Comparison of ENCODE assay signal across 17 cellular contexts in the genomic region with DNA sequence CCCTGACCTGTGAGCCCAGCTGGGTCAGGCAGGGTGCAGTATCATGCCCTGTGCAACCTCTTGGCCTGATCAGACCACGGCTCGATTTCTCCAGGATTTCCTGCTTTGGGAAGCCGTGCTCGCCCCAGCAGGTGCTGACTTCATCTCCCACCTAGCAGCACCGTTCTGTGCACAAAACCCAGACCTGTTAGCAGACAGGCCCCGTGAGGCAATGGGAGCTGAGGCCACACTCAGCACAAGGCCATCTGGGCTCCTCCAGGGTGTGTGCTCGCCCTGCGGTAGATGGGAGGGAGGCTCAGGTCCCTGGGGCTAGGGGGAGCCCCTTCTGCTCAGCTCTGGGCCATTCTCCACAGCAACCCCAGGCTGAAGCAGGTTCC. TPM values are rescaled to one million over a fixed set of nuclear protein-coding genes. Genes with fewer than 3 reads are reported as not detected.
DNase-seq lines count a peak whose midpoint lies in the region; ATAC-seq, FAIRE-seq and TF ChIP-seq lines count a peak whose summit lies in the region.
"Had no signal": no experiment of that assay in that cellular context is flagged by ENCODE, and none has a peak within 500 bp of the region (broad histone marks: within the 10 kb centered on the region; RNA-seq: fewer than 3 reads in every experiment).

No MANE protein-coding gene starts in this region.

- no peak for TF ChIP-seq CTCF in HCT116 (IDR thresholded peaks at IDR 0.05 in 2 of 3, conservative IDR thresholded peaks at IDR 0.05 in 1 of 3; ENCODE audit: borderline replicate concordance in 1 of 3, insufficient read depth in 1 of 3, low read depth in 2 of 3, low read length in 2 of 3)
- no peak for TF ChIP-seq CTCF in cardiac muscle cell (IDR thresholded peaks at IDR 0.05; ENCODE audit: low read depth, low read length)
- TF ChIP-seq CTCF in neutrophil (IDR thresholded peaks at IDR 0.05): no peak
- no peak for TF ChIP-seq CTCF in progenitor cell of endocrine pancreas (IDR thresholded peaks at IDR 0.05; ENCODE audit: unreplicated experiment)

- H3K27me3 ChIP-seq in BLaER1 treated with 17β-estradiol and CSF1 and Interleukin-3, amounts not matched to agents 10 nM and 100 nM: no peaks in the 10 kb centered on the region
- H3K27me3 ChIP-seq in HCT116 (ENCODE audit: insufficient read depth, low read length): no peaks in the 10 kb centered on the region
- H3K27me3 ChIP-seq in cardiac muscle cell: no peaks in the 10 kb centered on the region
- H3K27me3 ChIP-seq in neutrophil: no peaks in the 10 kb centered on the region
- H3K27me3 ChIP-seq: SJSA1, testis had no signal

- H3K4me3 Mint-ChIP-seq in progenitor cell of endocrine pancreas (ENCODE audit: low read depth): no peak overlapping the region

- no peak overlapping the region for H2AFZ ChIP-seq in HCT116 (ENCODE audit: low read depth, low read length, poor library complexity, severe bottlenecking)

- no peaks in the 10 kb centered on the region for H3K9me3 Mint-ChIP-seq in progenitor cell of endocrine pancreas (ENCODE audit: low read depth)

- no TSS peak for BruUV-seq in HCT116 (replicated peaks; lab: Mats Ljungman, UMichigan)

- peaks cover 12% of the 10 kb centered on the region for H3K4me1 Mint-ChIP-seq in progenitor cell of endocrine pancreas (ENCODE audit: low read depth)

- peaks cover 17% of the 10 kb centered on the region for H3K36me3 Mint-ChIP-seq in progenitor cell of endocrine pancreas (ENCODE audit: insufficient read depth)

- DNase-seq in HCT116 (ENCODE audit: low read depth, low spot score) (no peak), cardiac muscle cell (ENCODE audit: low read depth in 1 of 2, low spot score in 1 of 2) (no peak), frontal cortex (ENCODE audit: low spot score in 2 of 2) (no peak), progenitor cell of endocrine pancreas (ENCODE audit: low spot score, unreplicated experiment) (no peak), inferior parietal cortex (ENCODE audit: extremely low spot score) (no peak)
- DNase-seq: caudate nucleus, foreskin melanocyte, Kasumi-1, kidney glomerular epithelial cell, midbrain, NCI-H524, retina, testis had no signal

- no peaks in the 10 kb centered on the region for H3K27me3 Mint-ChIP-seq in progenitor cell of endocrine pancreas

- peak overlapping the region in 9 of 11 experiments; percentile 6 to 59 (median 23); a peak in 9 of 22 replicates for H3K9ac ChIP-seq in BLaER1 treated with 17β-estradiol and CSF1 and Interleukin-3, amounts not matched to agents 10 nM and 100 nM
- no peak overlapping the region for H3K9ac ChIP-seq in HCT116 (ENCODE audit: low read length)

- TF ChIP-seq RAD21 in HCT116 (IDR thresholded peaks at IDR 0.05; ENCODE audit: low read depth): no peak

- FAIRE-seq in frontal cortex (lab: Jason Lieb, UNC): no peak

- peaks cover 11% of the 10 kb centered on the region; the same call in 1 of the 2 replicates for H3K79me2 ChIP-seq in HCT116 (ENCODE audit: insufficient read depth, low read length)

- H3K4me1 ChIP-seq in BLaER1 treated with 17β-estradiol and CSF1 and Interleukin-3, amounts not matched to agents 10 nM and 100 nM: peaks cover 17 to 59% (median 44%) of the 10 kb centered on the region in 10 experiments
- H3K4me1 ChIP-seq in HCT116 (ENCODE audit: control insufficient read depth in 1 of 2, insufficient read depth in 2 of 2, low read length in 2 of 2) (no peaks in the 10 kb centered on the region; a peak in 1 of 4 replicates), cardiac muscle cell (ENCODE audit: low read depth) (no peaks in the 10 kb centered on the region), neutrophil (ENCODE audit: control insufficient read depth in 1 of 2, insufficient read depth in 1 of 2, low read depth in 1 of 2, low read length in 1 of 2) (peaks cover 62 to 89% of the 10 kb centered on the region in 2 experiments)
- H3K4me1 ChIP-seq: SJSA1, testis had no signal

- peak overlapping the region in 5 of 11 experiments; percentile 12 to 44 (median 30); a peak in 5 of 22 replicates for H3K27ac ChIP-seq in BLaER1 treated with 17β-estradiol and CSF1 and Interleukin-3, amounts not matched to agents 10 nM and 100 nM
- H3K27ac ChIP-seq in HCT116 (ENCODE audit: low read depth, low read length) (no peak overlapping the region), cardiac muscle cell (peak overlapping the region; percentile 53), neutrophil (peak overlapping the region; percentile 93)
- H3K27ac ChIP-seq: SJSA1, testis had no signal

- H3K4me3 ChIP-seq in BLaER1 treated with 17β-estradiol and CSF1 and Interleukin-3, amounts not matched to agents 10 nM and 100 nM: no peak overlapping the region
- H3K4me3 ChIP-seq in HCT116 (replicated peaks in 1 of 2; ENCODE audit: low read depth in 1 of 2, low read length in 2 of 2) (no peak overlapping the region), cardiac muscle cell (no peak overlapping the region), neutrophil (ENCODE audit: low read depth in 1 of 2, low read length in 1 of 2) (no peak overlapping the region)
- H3K4me3 ChIP-seq: SJSA1, testis had no signal

- no peak overlapping the region for H3K27ac Mint-ChIP-seq in progenitor cell of endocrine pancreas

- H3K9me2 ChIP-seq in HCT116 (ENCODE audit: insufficient read depth): no peaks in the 10 kb centered on the region

- peak; percentile 2; the same call in 1 of the 2 replicates for ATAC-seq in HCT116
- ATAC-seq: activated CD4-positive, CD25-positive, alpha-beta regulatory T cell treated with anti-CD3 and anti-CD28 coated beads, Interleukin-2, amount 50 U/mL, for 24 hours had no signal

- intact Hi-C loops in HCT116 (cut with micrococcal nuclease): no loop called here

- H3K9me3 ChIP-seq in BLaER1 treated with 17β-estradiol and CSF1 and Interleukin-3, amounts not matched to agents 10 nM and 100 nM (replicated peaks in 1 of 11): peaks cover 0 to 2% (median 0%) of the 10 kb centered on the region in 11 experiments; a peak in 2 of 22 replicates
- H3K9me3 ChIP-seq in HCT116 (ENCODE audit: control insufficient read depth in 1 of 2, insufficient read depth in 1 of 2, low read depth in 1 of 2, low read length in 2 of 2): no peaks in the 10 kb centered on the region
- no peaks in the 10 kb centered on the region for H3K9me3 ChIP-seq in cardiac muscle cell (ENCODE audit: low read depth)
- no peaks in the 10 kb centered on the region for H3K9me3 ChIP-seq in neutrophil
- H3K9me3 ChIP-seq: SJSA1, testis had no signal

- RAD21 ChIA-PET in HCT116 (lab: Charles Lee; ENCODE audit: low non-redundant PET in 1 of 2, low total read pairs in 2 of 2, uncharacterized antibody in 2 of 2, unreplicated experiment in 2 of 2): no interaction called here

- TF ChIP-seq POLR2A in HCT116 (IDR thresholded peaks at IDR 0.05; ENCODE audit: borderline replicate concordance, extremely low read depth, insufficient read depth, insufficient read length): no peak

- CTCF ChIA-PET in HCT116 (lab: Charles Lee): no interaction called here

- H3K36me3 ChIP-seq in BLaER1 treated with 17β-estradiol and CSF1 and Interleukin-3, amounts not matched to agents 10 nM and 100 nM: peaks cover 35 to 62% (median 58%) of the 10 kb centered on the region in 11 experiments; a peak in 21 of 22 replicates
- H3K36me3 ChIP-seq in HCT116 (ENCODE audit: control insufficient read depth in 1 of 2, insufficient read depth in 2 of 2, low read length in 2 of 2) (peaks cover 4 to 6% of the 10 kb centered on the region in 2 experiments; a peak in 2 of 4 replicates), cardiac muscle cell (peaks cover 22% of the 10 kb centered on the region), neutrophil (peaks cover 92% of the 10 kb centered on the region)

- peaks cover 0 to 46% (median 15%) of the 10 kb centered on the region in 11 experiments; a peak in 11 of 22 replicates for H4K20me1 ChIP-seq in BLaER1 treated with 17β-estradiol and CSF1 and Interleukin-3, amounts not matched to agents 10 nM and 100 nM
- no peaks in the 10 kb centered on the region for H4K20me1 ChIP-seq in HCT116 (ENCODE audit: insufficient read depth)

- peak overlapping the region in 6 of 11 experiments; percentile 7 to 47 (median 29); a peak in 6 of 22 replicates for H3K4me2 ChIP-seq in BLaER1 treated with 17β-estradiol and CSF1 and Interleukin-3, amounts not matched to agents 10 nM and 100 nM
- H3K4me2 ChIP-seq in HCT116 (ENCODE audit: low read length): no peak overlapping the region

- POLR2A ChIA-PET in HCT116 (lab: Charles Lee): no interaction called here

TF ChIP-seq in HCT116, 20 proteins besides CTCF, POLR2A, EP300 and RAD21:
- no peak for TF ChIP-seq CEBPB (IDR thresholded peaks at IDR 0.05; ENCODE audit: low read depth)
- no peak for TF ChIP-seq SRF (IDR thresholded peaks at IDR 0.05; ENCODE audit: low read depth)
- TF ChIP-seq JUND (IDR thresholded peaks at IDR 0.05): no peak
- no peak for TF ChIP-seq EGR1 (IDR thresholded peaks at IDR 0.05; ENCODE audit: low read depth)
- no peak for TF ChIP-seq EZH2phosphoT487 (IDR thresholded peaks at IDR 0.05; ENCODE audit: borderline replicate concordance)
- no peak for TF ChIP-seq SIN3A (IDR thresholded peaks at IDR 0.05; ENCODE audit: low read depth)
- TF ChIP-seq TCF7L2 (IDR thresholded peaks at IDR 0.05; ENCODE audit: borderline replicate concordance, extremely low read depth, insufficient read depth, insufficient read length): no peak
- no peak for TF ChIP-seq EZH2 (IDR thresholded peaks at IDR 0.05)
- no peak for TF ChIP-seq POLR2AphosphoS5 (IDR thresholded peaks at IDR 0.05; ENCODE audit: low read depth, low read length)
- TF ChIP-seq YY1 (IDR thresholded peaks at IDR 0.05; ENCODE audit: extremely low read depth, insufficient replicate concordance, low read depth, low read length): no peak
- TF ChIP-seq, protein P1, sequence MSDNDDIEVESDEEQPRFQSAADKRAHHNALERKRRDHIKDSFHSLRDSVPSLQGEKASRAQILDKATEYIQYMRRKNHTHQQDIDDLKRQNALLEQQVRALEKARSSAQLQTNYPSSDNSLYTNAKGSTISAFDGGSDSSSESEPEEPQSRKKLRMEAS (IDR thresholded peaks at IDR 0.05): no peak
- TF ChIP-seq SP1 (IDR thresholded peaks at IDR 0.05; ENCODE audit: low read depth): no peak
- no peak for TF ChIP-seq FOSL1 (IDR thresholded peaks at IDR 0.05; ENCODE audit: low read depth)
- no peak for TF ChIP-seq ELF1 (IDR thresholded peaks at IDR 0.05; ENCODE audit: borderline replicate concordance, low read depth)
TF ChIP-seq in HCT116: peak in this region for 0.

RNA-seq across cellular contexts. Expression of gene SLC19A1, which starts 29.6 kb away (rescaled TPM):
- total RNA-seq in HCT116 (2021; ENCODE audit: unreplicated experiment) (50.2 TPM), cardiac muscle cell (19.5 and 25.4 TPM in 2 replicates), frontal cortex (9.0 TPM), progenitor cell of endocrine pancreas (25.6 and 28.5 TPM in 2 replicates)
- polyA plus RNA-seq in HCT116 (2012): 23.8 and 27.8 TPM in 2 replicates
- 35.1 and 50.3 TPM in 2 replicates for polyA plus RNA-seq in cardiac muscle cell
